ENCODE assay signal across 11 cellular contexts in genomic region chr3:193857996-193858395, GRCh38.
DNase-seq lines count a peak whose midpoint lies in the region; ATAC-seq and TF ChIP-seq lines count a peak whose summit lies in the region.
"Had no signal": no experiment of that assay in that cellular context is flagged by ENCODE, and none has a peak within 500 bp of the region (broad histone marks: within the 10 kb centered on the region; RNA-seq: fewer than 3 reads in every experiment).

No MANE protein-coding gene starts in this region.

- WGBS in SK-N-SH (ENCODE audit: low lambda C conversion rate) = 54% methylated on average over 3 of the region's 3 CpGs

- no peaks in the 10 kb centered on the region for H3K9me3 Mint-ChIP-seq in HFFc6

- no peak overlapping the region for H3K4me2 ChIP-seq in SK-N-SH

- peaks cover 0 to 2% of the 10 kb centered on the region in 2 experiments; a peak in 1 of 4 replicates for H3K4me1 ChIP-seq in SK-N-SH (ENCODE audit: control insufficient read depth in 1 of 2, insufficient read depth in 2 of 2, low read depth in 1 of 2, low read length in 1 of 2)

- no peak overlapping the region for H3K27ac Mint-ChIP-seq in HFFc6

- H4K20me1 ChIP-seq in SK-N-SH (ENCODE audit: insufficient read depth) = no peaks in the 10 kb centered on the region

- CTCF ChIA-PET in SK-N-SH (lab: Yijun Ruan, JAX) = no interaction called here

- no peaks in the 10 kb centered on the region for H3K27me3 ChIP-seq in SK-N-SH (ENCODE audit: insufficient read depth)
- H3K27me3 ChIP-seq: pancreas had no signal

- no peaks in the 10 kb centered on the region for H3K9me3 ChIP-seq in SK-N-SH
- H3K9me3 ChIP-seq: pancreas had no signal

- no peak for TF ChIP-seq RAD21 in SK-N-SH (IDR thresholded peaks at IDR 0.05; ENCODE audit: low read length)

- H3F3A ChIP-seq in SK-N-SH (replicated peaks; ENCODE audit: insufficient read depth) = no peaks in the 10 kb centered on the region

- H3K36me3 Mint-ChIP-seq in HFFc6 (ENCODE audit: low read depth) = no peaks in the 10 kb centered on the region

- no peak overlapping the region for H3K4me3 Mint-ChIP-seq in HFFc6

- no peaks in the 10 kb centered on the region for H3K79me2 ChIP-seq in SK-N-SH (ENCODE audit: insufficient read depth)

- POLR2A ChIA-PET in SK-N-SH (lab: Yijun Ruan, JAX) = no interaction called here

- no peak overlapping the region for H2AFZ ChIP-seq in SK-N-SH (ENCODE audit: low read depth)

- TF ChIP-seq EP300 in SK-N-SH (IDR thresholded peaks at IDR 0.05; ENCODE audit: borderline replicate concordance in 1 of 2, low read depth in 1 of 2, low read length in 1 of 2) = no peak

- H3K27me3 Mint-ChIP-seq in HFFc6 (ENCODE audit: insufficient read depth) = peaks cover 11% of the 10 kb centered on the region

- DNase-seq in HFFc6 (peak; percentile 36), SKM-1 treated with dmso at 0.1 percent for 144 hours (lab: John Stamatoyannopoulos, UW; ENCODE audit: unreplicated experiment) (peak; percentile 71), fibroblast of pulmonary artery (ENCODE audit: low read depth) (peak; percentile 95), stromal cell of bone marrow (ENCODE audit: low read depth) (peak; percentile 98), SK-N-SH (no peak), iPS-NIHi11 (ENCODE audit: low spot score) (no peak)
- DNase-seq: activated CD4-positive, alpha-beta T cell treated with anti-CD3 and anti-CD28 coated beads for 1 hour; activated naive CD4-positive, alpha-beta T cell treated with Interleukin-2 at 50 U/mL for 16 hours; NCI-H146; pancreas had no signal

- TF ChIP-seq CTCF in HFFc6 (IDR thresholded peaks at IDR 0.05) (no peak), fibroblast of pulmonary artery (IDR thresholded peaks at IDR 0.05; ENCODE audit: low read length, missing control alignments) (no peak), SK-N-SH (IDR thresholded peaks at IDR 0.05) (no peak)

- peaks cover 8% of the 10 kb centered on the region; the same call in 1 of the 2 replicates for H3K4me1 Mint-ChIP-seq in HFFc6 (ENCODE audit: low read depth)

- H3K9me2 ChIP-seq in SK-N-SH = no peaks in the 10 kb centered on the region

- no peak overlapping the region for H3K4me3 ChIP-seq in fibroblast of pulmonary artery (replicated peaks; ENCODE audit: low read depth, low read length)
- H3K4me3 ChIP-seq in SK-N-SH (ENCODE audit: low read depth in 2 of 2, low read length in 1 of 2) = no peak overlapping the region
- H3K4me3 ChIP-seq: pancreas had no signal

- H3K36me3 ChIP-seq in SK-N-SH (replicated peaks in 1 of 2; ENCODE audit: control insufficient read depth in 1 of 2, insufficient read depth in 2 of 2, low read length in 1 of 2) = no peaks in the 10 kb centered on the region
- H3K36me3 ChIP-seq: pancreas had no signal

- H3K27ac ChIP-seq in SK-N-SH (ENCODE audit: low read depth in 2 of 2, low read length in 1 of 2) = no peak overlapping the region
- H3K27ac ChIP-seq: pancreas had no signal

- ATAC-seq in GM21515 (IDR thresholded peaks at IDR 0.05; ENCODE audit: unreplicated experiment) = no peak

- no peak overlapping the region for H3K9ac ChIP-seq in SK-N-SH

TF ChIP-seq in SK-N-SH, 30 proteins besides CTCF, POLR2A, EP300 and RAD21:
- TF ChIP-seq USF2 (IDR thresholded peaks at IDR 0.05; ENCODE audit: borderline replicate concordance, low read depth, low read length) (no peak), TAF1 (IDR thresholded peaks at IDR 0.05; ENCODE audit: borderline replicate concordance, low read depth, low read length) (no peak), REST (IDR thresholded peaks at IDR 0.05; ENCODE audit: low read depth, low read length) (no peak), ZBTB33 (IDR thresholded peaks at IDR 0.05; ENCODE audit: borderline replicate concordance, low read depth) (no peak)
TF ChIP-seq in SK-N-SH: peak in this region for 0.

Comparison
In these comparisons a context has a peak if more than half of its experiments do, and no peak if none do; other contexts are left out.
1. DNase-seq: peak in HFFc6 (single experiment), SKM-1 treated with dmso at 0.1 percent for 144 hours (single experiment), fibroblast of pulmonary artery (single experiment) and stromal cell of bone marrow (single experiment); none in SK-N-SH (single experiment) and iPS-NIHi11 (single experiment).